In the genomic region with DNA sequence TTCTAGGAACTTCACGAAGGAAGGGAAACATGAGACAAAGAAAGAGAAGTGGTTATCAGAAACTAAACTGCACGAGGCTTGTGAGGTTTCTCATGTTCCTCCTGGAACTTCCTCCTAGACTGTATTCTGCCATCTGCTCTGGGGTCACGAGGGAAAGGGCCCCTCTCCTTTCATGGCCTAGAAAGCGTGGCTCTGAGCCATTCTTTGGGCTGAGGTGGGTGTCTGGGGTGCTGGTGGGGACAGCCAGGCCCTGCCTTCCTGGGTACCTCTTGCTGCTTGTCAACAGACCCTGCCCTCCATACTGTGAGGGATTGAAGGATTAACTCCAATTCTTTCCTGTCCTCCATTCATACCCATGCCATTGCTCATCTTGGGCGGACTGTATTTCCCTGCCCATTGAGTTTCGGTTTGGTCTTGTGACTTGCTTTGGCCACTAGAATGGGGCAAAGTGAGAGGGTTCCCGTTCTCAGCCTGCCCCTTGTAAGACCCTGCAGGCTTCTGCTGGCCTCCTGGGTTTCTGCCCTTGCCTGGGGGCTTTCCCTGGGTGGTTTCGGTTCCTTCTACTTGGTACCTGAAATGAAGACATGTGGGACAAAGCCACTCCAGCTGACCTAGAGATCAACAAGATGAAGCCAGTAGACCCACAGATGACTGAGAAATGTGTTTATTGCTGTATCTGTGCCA, we compare ENCODE assay signal across 9 cellular contexts. TPM values are rescaled to one million over a fixed set of nuclear protein-coding genes. Genes with fewer than 3 reads are reported as not detected.
DNase-seq lines count a peak whose midpoint lies in the region; ATAC-seq and TF ChIP-seq lines count a peak whose summit lies in the region.
"Had no signal": no experiment of that assay in that cellular context is flagged by ENCODE, and none has a peak within 500 bp of the region (broad histone marks: within the 10 kb centered on the region; RNA-seq: fewer than 3 reads in every experiment).

No MANE protein-coding gene starts in this region.

- no peak for TF ChIP-seq POLR2A in sigmoid colon (IDR thresholded peaks at IDR 0.05)

- H3K27me3 Mint-ChIP-seq in Caco-2 (ENCODE audit: insufficient read depth, unreplicated experiment): peaks cover 15% of the 10 kb centered on the region

- intact Hi-C loops in mucosa of descending colon (cut with DNase I, micrococcal nuclease): no loop called here
- intact Hi-C loops in Caco-2 (cut with micrococcal nuclease; ENCODE audit: unreplicated experiment): no loop called here
- intact Hi-C loops in sigmoid colon (cut with DNase I): no loop called here

- 60 to 77% methylated on average over 8 of the region's 8 CpGs for WGBS in sigmoid colon, 2 donors

- H3K4me3 Mint-ChIP-seq in Caco-2 (ENCODE audit: unreplicated experiment): no peak overlapping the region

- peaks cover 2% of the 10 kb centered on the region for H3K27me3 ChIP-seq in Caco-2 (replicated peaks; ENCODE audit: control insufficient read depth, insufficient read depth, low read length)
- H3K27me3 ChIP-seq in sigmoid colon: no peaks in the 10 kb centered on the region

- peak; percentile 97 for DNase-seq in NAMALWA (ENCODE audit: low spot score)
- peak in 1 of 3 donors; percentile 55 for DNase-seq in mucosa of descending colon
- no peak for DNase-seq in Caco-2
- DNase-seq in sigmoid colon: no peak
- DNase-seq in cortex of kidney (lab: John Stamatoyannopoulos, UW): no peak
- no peak for DNase-seq in NCI-H1092 (lab: John Stamatoyannopoulos, UW)
- DNase-seq: IMR-90 had no signal

- H3K4me3 ChIP-seq in mucosa of descending colon: no peak overlapping the region
- H3K4me3 ChIP-seq in Caco-2 (ENCODE audit: low read depth, low read length): no peak overlapping the region
- H3K4me3 ChIP-seq in sigmoid colon: no peak overlapping the region

- no peak overlapping the region for H3K27ac ChIP-seq in sigmoid colon

- H3K4me1 ChIP-seq in mucosa of descending colon (ENCODE audit: low read depth): no peaks in the 10 kb centered on the region
- no peaks in the 10 kb centered on the region for H3K4me1 ChIP-seq in Caco-2
- peaks cover 0 to 4% (median 2%) of the 10 kb centered on the region in 4 donors for H3K4me1 ChIP-seq in sigmoid colon

- H3K27ac Mint-ChIP-seq in Caco-2 (ENCODE audit: unreplicated experiment): no peak overlapping the region

- no peaks in the 10 kb centered on the region for H3K4me1 Mint-ChIP-seq in Caco-2 (ENCODE audit: low read depth, unreplicated experiment)

- H3K9me3 ChIP-seq in mucosa of descending colon (no peaks in the 10 kb centered on the region), Caco-2 (no peaks in the 10 kb centered on the region), sigmoid colon (no peaks in the 10 kb centered on the region)

- CTCF ChIA-PET in Caco-2 (lab: Charles Lee): no interaction called here

- ATAC-seq in GM18870 (IDR thresholded peaks at IDR 0.05; ENCODE audit: unreplicated experiment): peak; percentile 90
- ATAC-seq in HG02610 (IDR thresholded peaks at IDR 0.05; ENCODE audit: unreplicated experiment): peak; percentile 84
- ATAC-seq in mucosa of descending colon: peak; percentile 84

- TF ChIP-seq CTCF in mucosa of descending colon (IDR thresholded peaks at IDR 0.05) (no peak), Caco-2 (IDR thresholded peaks at IDR 0.05; ENCODE audit: insufficient read depth in 1 of 2, low read depth in 1 of 2, low read length in 1 of 2, severe bottlenecking in 1 of 2, unreplicated experiment in 1 of 2) (no peak), sigmoid colon (IDR thresholded peaks at IDR 0.05) (no peak)

- TF ChIP-seq EP300 in sigmoid colon (IDR thresholded peaks at IDR 0.05): no peak

- H3K36me3 ChIP-seq in mucosa of descending colon (ENCODE audit: low read depth) (no peaks in the 10 kb centered on the region), Caco-2 (ENCODE audit: control insufficient read depth, insufficient read depth, low read length) (no peaks in the 10 kb centered on the region), sigmoid colon (no peaks in the 10 kb centered on the region)

- no peaks in the 10 kb centered on the region for H3K36me3 Mint-ChIP-seq in Caco-2 (ENCODE audit: insufficient read depth, unreplicated experiment)

- POLR2A ChIA-PET in Caco-2 (lab: Charles Lee): no interaction called here

- BruUV-seq in Caco-2 (replicated peaks; lab: Mats Ljungman, UMichigan): no TSS peak

- peaks cover 7% of the 10 kb centered on the region for H3K9me3 Mint-ChIP-seq in Caco-2 (ENCODE audit: unreplicated experiment)

RNA-seq across cellular contexts. Expression of gene GIMAP8, which starts 14.9 kb away (rescaled TPM):
- total RNA-seq in mucosa of descending colon: 1 to 10 TPM; 4.1 to 9.1 (median 5.5) TPM
- 0.07 TPM in 1 of 2 replicates, not detected in the other for total RNA-seq in Caco-2 (2022)
- total RNA-seq in sigmoid colon: 1 to 10 TPM; 5.3 to 7.9 (median 7.2) TPM
- 10 to 100 TPM in 1 of 3 donors, 1 to 10 TPM in 2; 2.4 to 10.7 (median 2.8) TPM for polyA plus RNA-seq in sigmoid colon
- total RNA-seq: IMR-90 had no signal
- polyA plus RNA-seq: IMR-90 had no signal

RNA-seq across cellular contexts. Expression of gene ZNF775, which starts 56.4 kb away (rescaled TPM):
- total RNA-seq in mucosa of descending colon: 10 to 100 TPM; 10.9 to 11.8 (median 11.3) TPM
- total RNA-seq in Caco-2 (2022): 4.0 and 4.4 TPM in 2 replicates
- total RNA-seq in sigmoid colon: 10 to 100 TPM in 1 of 4 donors, 1 to 10 TPM in 3; 6.1 to 10.7 (median 6.9) TPM
- polyA plus RNA-seq in sigmoid colon: 1 to 10 TPM; 3.0 to 6.1 (median 5.4) TPM
